ENCODE assay signal across 1 cellular context in genomic region chr11:6283453-6284023, GRCh38.
A peak's percentile ranks its signal among the peaks of the same experiment; 100 is the strongest.
TF ChIP-seq lines count a peak whose summit lies in the region.

No MANE protein-coding gene starts in this region.

TF ChIP-seq in K562, 482 proteins besides CTCF, POLR2A, EP300 and RAD21 (continued from another document and continues in another):
- TF ChIP-seq, protein P1, sequence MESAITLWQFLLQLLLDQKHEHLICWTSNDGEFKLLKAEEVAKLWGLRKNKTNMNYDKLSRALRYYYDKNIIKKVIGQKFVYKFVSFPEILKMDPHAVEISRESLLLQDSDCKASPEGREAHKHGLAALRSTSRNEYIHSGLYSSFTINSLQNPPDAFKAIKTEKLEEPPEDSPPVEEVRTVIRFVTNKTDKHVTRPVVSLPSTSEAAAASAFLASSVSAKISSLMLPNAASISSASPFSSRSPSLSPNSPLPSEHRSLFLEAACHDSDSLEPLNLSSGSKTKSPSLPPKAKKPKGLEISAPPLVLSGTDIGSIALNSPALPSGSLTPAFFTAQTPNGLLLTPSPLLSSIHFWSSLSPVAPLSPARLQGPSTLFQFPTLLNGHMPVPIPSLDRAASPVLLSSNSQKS (CRISPR knock-in tag; IDR thresholded peaks at IDR 0.05): no peak
- no peak for TF ChIP-seq CREBBP (IDR thresholded peaks at IDR 0.05; ENCODE audit: low read depth, low read length)
- TF ChIP-seq CEBPZ (IDR thresholded peaks at IDR 0.05; ENCODE audit: borderline replicate concordance, low read depth, low read length): no peak
- no peak for TF ChIP-seq PHTF2 (CRISPR knock-in tag; IDR thresholded peaks at IDR 0.05)
- no peak for TF ChIP-seq LCOR (CRISPR knock-in tag; IDR thresholded peaks at IDR 0.05)
- no peak for TF ChIP-seq CHD2 (IDR thresholded peaks at IDR 0.05; ENCODE audit: low read depth, low read length)
- no peak for TF ChIP-seq ELF1 (tag; IDR thresholded peaks at IDR 0.05)
- no peak for TF ChIP-seq NUFIP1 (IDR thresholded peaks at IDR 0.05; ENCODE audit: partially characterized antibody)
- TF ChIP-seq SMC3 (conservative IDR thresholded peaks at IDR 0.05; ENCODE audit: insufficient read depth, low read depth, low read length): no peak
- TF ChIP-seq NFE2 (IDR thresholded peaks at IDR 0.05; ENCODE audit: low read depth): peak; percentile 24; the same call in 1 of the 2 replicates
- TF ChIP-seq ZNF395 (CRISPR knock-in tag; IDR thresholded peaks at IDR 0.05): peak; percentile 57; the same call in 1 of the 2 replicates
- TF ChIP-seq, protein P2, sequence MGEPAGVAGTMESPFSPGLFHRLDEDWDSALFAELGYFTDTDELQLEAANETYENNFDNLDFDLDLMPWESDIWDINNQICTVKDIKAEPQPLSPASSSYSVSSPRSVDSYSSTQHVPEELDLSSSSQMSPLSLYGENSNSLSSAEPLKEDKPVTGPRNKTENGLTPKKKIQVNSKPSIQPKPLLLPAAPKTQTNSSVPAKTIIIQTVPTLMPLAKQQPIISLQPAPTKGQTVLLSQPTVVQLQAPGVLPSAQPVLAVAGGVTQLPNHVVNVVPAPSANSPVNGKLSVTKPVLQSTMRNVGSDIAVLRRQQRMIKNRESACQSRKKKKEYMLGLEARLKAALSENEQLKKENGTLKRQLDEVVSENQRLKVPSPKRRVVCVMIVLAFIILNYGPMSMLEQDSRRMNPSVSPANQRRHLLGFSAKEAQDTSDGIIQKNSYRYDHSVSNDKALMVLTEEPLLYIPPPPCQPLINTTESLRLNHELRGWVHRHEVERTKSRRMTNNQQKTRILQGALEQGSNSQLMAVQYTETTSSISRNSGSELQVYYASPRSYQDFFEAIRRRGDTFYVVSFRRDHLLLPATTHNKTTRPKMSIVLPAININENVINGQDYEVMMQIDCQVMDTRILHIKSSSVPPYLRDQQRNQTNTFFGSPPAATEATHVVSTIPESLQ (CRISPR knock-in tag; IDR thresholded peaks at IDR 0.05): no peak
- no peak for TF ChIP-seq NFYB (IDR thresholded peaks at IDR 0.05; ENCODE audit: extremely low read depth, insufficient read length)
- peak; percentile 33; the same call in 1 of the 2 replicates for TF ChIP-seq IRF9 (tag; IDR thresholded peaks at IDR 0.05)
- TF ChIP-seq TAL1 (IDR thresholded peaks at IDR 0.05): no peak
- TF ChIP-seq NR2C2 (CRISPR knock-in tag; IDR thresholded peaks at IDR 0.05): no peak
- TF ChIP-seq NR2C2 (tag; IDR thresholded peaks at IDR 0.05): no peak; the same call in 1 of the 2 replicates
- TF ChIP-seq MTA2 (IDR thresholded peaks at IDR 0.05; ENCODE audit: low read depth): no peak
- no peak for TF ChIP-seq RBM17 (IDR thresholded peaks at IDR 0.05; ENCODE audit: borderline replicate concordance, low read depth, low read length)
- TF ChIP-seq SNAPC5 (CRISPR knock-in tag; IDR thresholded peaks at IDR 0.05): no peak
- TF ChIP-seq ZBTB34 (CRISPR knock-in tag; IDR thresholded peaks at IDR 0.05): peak; percentile 50; the same call in 1 of the 2 replicates
- TF ChIP-seq MBD2 (IDR thresholded peaks at IDR 0.05; ENCODE audit: borderline replicate concordance, low read depth): no peak
- TF ChIP-seq OTX1 (CRISPR knock-in tag; IDR thresholded peaks at IDR 0.05): no peak
- no peak for TF ChIP-seq ZNF224 (CRISPR knock-in tag; IDR thresholded peaks at IDR 0.05)
- TF ChIP-seq HMG20B (CRISPR knock-in tag; IDR thresholded peaks at IDR 0.05): no peak
- TF ChIP-seq ZNF197 (CRISPR knock-in tag; IDR thresholded peaks at IDR 0.05; ENCODE audit: low read depth): no peak
- TF ChIP-seq, protein P3, sequence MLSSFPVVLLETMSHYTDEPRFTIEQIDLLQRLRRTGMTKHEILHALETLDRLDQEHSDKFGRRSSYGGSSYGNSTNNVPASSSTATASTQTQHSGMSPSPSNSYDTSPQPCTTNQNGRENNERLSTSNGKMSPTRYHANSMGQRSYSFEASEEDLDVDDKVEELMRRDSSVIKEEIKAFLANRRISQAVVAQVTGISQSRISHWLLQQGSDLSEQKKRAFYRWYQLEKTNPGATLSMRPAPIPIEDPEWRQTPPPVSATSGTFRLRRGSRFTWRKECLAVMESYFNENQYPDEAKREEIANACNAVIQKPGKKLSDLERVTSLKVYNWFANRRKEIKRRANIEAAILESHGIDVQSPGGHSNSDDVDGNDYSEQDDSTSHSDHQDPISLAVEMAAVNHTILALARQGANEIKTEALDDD (IDR thresholded peaks at IDR 0.05): no peak
- no peak for TF ChIP-seq PRMT5 (CRISPR knock-in tag; IDR thresholded peaks at IDR 0.05)
- TF ChIP-seq STAT5A (IDR thresholded peaks at IDR 0.05; ENCODE audit: borderline replicate concordance, low read length): no peak
- peak; percentile 19; the same call in 1 of the 2 replicates for TF ChIP-seq ZNF316 (IDR thresholded peaks at IDR 0.05)
- no peak for TF ChIP-seq ZNF436 (CRISPR knock-in tag; IDR thresholded peaks at IDR 0.05)
- peak; percentile 85; the same call in 1 of the 2 replicates for TF ChIP-seq ZNF668 (CRISPR knock-in tag; IDR thresholded peaks at IDR 0.05)
- TF ChIP-seq, protein P4, sequence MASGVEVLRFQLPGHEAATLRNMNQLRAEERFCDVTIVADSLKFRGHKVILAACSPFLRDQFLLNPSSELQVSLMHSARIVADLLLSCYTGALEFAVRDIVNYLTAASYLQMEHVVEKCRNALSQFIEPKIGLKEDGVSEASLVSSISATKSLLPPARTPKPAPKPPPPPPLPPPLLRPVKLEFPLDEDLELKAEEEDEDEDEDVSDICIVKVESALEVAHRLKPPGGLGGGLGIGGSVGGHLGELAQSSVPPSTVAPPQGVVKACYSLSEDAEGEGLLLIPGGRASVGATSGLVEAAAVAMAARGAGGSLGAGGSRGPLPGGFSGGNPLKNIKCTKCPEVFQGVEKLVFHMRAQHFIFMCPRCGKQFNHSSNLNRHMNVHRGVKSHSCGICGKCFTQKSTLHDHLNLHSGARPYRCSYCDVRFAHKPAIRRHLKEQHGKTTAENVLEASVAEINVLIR (CRISPR knock-in tag; IDR thresholded peaks at IDR 0.05): no peak
- TF ChIP-seq ZNF644 (tag; IDR thresholded peaks at IDR 0.05; ENCODE audit: low read depth): no peak
- TF ChIP-seq, protein P5, sequence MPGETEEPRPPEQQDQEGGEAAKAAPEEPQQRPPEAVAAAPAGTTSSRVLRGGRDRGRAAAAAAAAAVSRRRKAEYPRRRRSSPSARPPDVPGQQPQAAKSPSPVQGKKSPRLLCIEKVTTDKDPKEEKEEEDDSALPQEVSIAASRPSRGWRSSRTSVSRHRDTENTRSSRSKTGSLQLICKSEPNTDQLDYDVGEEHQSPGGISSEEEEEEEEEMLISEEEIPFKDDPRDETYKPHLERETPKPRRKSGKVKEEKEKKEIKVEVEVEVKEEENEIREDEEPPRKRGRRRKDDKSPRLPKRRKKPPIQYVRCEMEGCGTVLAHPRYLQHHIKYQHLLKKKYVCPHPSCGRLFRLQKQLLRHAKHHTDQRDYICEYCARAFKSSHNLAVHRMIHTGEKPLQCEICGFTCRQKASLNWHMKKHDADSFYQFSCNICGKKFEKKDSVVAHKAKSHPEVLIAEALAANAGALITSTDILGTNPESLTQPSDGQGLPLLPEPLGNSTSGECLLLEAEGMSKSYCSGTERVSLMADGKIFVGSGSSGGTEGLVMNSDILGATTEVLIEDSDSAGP (CRISPR knock-in tag; IDR thresholded peaks at IDR 0.05): no peak
- TF ChIP-seq NFE2L1 (tag; IDR thresholded peaks at IDR 0.05; ENCODE audit: borderline replicate concordance, low read depth): no peak
- no peak for TF ChIP-seq BRCA1 (IDR thresholded peaks at IDR 0.05)
- no peak for TF ChIP-seq BRCA1 (CRISPR knock-in tag; IDR thresholded peaks at IDR 0.05)
- TF ChIP-seq, protein P6, sequence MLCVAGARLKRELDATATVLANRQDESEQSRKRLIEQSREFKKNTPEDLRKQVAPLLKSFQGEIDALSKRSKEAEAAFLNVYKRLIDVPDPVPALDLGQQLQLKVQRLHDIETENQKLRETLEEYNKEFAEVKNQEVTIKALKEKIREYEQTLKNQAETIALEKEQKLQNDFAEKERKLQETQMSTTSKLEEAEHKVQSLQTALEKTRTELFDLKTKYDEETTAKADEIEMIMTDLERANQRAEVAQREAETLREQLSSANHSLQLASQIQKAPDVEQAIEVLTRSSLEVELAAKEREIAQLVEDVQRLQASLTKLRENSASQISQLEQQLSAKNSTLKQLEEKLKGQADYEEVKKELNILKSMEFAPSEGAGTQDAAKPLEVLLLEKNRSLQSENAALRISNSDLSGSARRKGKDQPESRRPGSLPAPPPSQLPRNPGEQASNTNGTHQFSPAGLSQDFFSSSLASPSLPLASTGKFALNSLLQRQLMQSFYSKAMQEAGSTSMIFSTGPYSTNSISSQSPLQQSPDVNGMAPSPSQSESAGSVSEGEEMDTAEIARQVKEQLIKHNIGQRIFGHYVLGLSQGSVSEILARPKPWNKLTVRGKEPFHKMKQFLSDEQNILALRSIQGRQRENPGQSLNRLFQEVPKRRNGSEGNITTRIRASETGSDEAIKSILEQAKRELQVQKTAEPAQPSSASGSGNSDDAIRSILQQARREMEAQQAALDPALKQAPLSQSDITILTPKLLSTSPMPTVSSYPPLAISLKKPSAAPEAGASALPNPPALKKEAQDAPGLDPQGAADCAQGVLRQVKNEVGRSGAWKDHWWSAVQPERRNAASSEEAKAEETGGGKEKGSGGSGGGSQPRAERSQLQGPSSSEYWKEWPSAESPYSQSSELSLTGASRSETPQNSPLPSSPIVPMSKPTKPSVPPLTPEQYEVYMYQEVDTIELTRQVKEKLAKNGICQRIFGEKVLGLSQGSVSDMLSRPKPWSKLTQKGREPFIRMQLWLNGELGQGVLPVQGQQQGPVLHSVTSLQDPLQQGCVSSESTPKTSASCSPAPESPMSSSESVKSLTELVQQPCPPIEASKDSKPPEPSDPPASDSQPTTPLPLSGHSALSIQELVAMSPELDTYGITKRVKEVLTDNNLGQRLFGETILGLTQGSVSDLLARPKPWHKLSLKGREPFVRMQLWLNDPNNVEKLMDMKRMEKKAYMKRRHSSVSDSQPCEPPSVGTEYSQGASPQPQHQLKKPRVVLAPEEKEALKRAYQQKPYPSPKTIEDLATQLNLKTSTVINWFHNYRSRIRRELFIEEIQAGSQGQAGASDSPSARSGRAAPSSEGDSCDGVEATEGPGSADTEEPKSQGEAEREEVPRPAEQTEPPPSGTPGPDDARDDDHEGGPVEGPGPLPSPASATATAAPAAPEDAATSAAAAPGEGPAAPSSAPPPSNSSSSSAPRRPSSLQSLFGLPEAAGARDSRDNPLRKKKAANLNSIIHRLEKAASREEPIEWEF (CRISPR knock-in tag; IDR thresholded peaks at IDR 0.05): no peak
- no peak for TF ChIP-seq HMGXB4 (CRISPR knock-in tag; IDR thresholded peaks at IDR 0.05)
- TF ChIP-seq RFX1 (IDR thresholded peaks at IDR 0.05): no peak
